ENCODE assay signal across 5 cellular contexts in the genomic region with DNA sequence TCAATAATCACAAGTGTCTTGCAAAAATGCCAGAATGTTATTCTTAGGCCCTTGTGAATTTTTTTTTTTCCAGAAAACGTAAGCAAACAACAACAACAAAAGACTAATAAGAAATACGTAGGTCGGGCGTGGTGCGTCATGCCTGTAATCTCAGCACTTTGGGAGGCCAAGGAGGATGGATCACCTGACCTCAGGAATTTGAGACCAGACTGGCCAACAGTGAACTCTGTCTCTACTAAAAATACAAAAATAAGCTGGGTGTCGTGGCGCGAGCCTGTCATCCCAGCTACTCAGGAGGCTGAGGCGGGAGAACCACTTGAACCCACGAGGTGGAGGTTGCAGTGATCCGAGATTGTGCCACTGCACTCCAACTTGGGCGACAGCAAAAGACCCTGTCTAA.
"Had no signal": no experiment of that assay in that cellular context is flagged by ENCODE, and none has a peak within 500 bp of the region (broad histone marks: within the 10 kb centered on the region; RNA-seq: fewer than 3 reads in every experiment).

No MANE protein-coding gene starts in this region.

- H2AFZ ChIP-seq: GM23248 had no signal

- H3K27ac ChIP-seq: GM23248 had no signal

- H3K4me3 ChIP-seq: GM23248, K562 had no signal

- DNase-seq: GM23248, H9, HCEC 1CT, IMR-90 had no signal

- H3K9ac ChIP-seq: GM23248 had no signal
